In the genomic region with DNA sequence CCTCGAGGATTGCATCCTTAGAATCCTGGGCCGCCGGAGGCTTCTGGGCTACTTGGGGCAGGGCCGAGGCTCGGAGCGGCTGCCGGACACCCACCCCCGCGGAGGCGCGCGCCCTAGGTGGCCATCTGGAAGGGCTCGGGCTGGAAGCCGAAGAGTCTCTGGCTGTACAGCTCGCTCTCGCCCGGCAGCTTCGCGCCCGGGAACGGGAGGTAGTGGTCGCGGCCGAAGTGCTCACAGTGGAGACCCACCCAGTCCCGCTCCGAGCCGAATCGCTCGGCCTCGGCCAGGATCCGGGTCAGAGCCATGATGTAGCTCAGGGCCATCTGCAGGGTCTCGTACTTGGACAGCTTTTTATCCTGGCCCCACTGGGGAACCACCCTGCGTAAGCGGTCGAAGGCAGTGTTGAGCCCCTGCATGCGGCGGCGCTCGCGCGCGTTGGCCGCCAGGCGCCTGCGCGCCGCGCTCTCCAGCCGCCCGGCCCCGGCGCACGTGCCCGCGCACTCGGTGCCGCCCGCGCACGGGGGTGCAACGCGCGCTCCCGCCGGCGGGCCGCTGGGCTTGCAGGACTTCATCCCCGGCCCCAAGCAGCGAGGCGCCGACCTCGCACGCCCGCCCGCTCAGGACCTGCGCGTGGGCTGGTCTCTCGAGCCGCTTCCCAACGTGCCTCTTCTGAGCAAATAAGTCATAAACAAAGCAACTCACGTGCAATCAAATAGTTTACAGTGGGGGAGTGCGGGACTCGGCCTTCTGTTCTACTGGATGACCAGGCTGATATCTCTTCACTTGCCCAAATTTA, we compare ENCODE assay signal across 8 cellular contexts. TPM values are rescaled to one million over a fixed set of nuclear protein-coding genes. Genes with fewer than 3 reads are reported as not detected.
A peak's percentile ranks its signal among the peaks of the same experiment; 100 is the strongest.
DNase-seq lines count a peak whose midpoint lies in the region; ATAC-seq and TF ChIP-seq lines count a peak whose summit lies in the region.

No MANE protein-coding gene starts in this region.

- no peaks in the 10 kb centered on the region for H3K9me3 Mint-ChIP-seq in activated CD8-positive, alpha-beta T cell treated with anti-CD3 and anti-CD28 coated beads, Interleukin-2, amount 10 ng/mL, durations not matched to agents 7 days and 5 days (ENCODE audit: insufficient read depth)
- no peaks in the 10 kb centered on the region for H3K9me3 Mint-ChIP-seq in stimulated activated effector memory CD8-positive, alpha-beta T cell treated with anti-CD3 and anti-CD28 coated beads, Interleukin-12 subunit alpha, Interleukin-12 subunit beta, amount 100 ng/mL, for 72 hours

- peak; percentile 21; the same call in 1 of the 2 replicates for TF ChIP-seq CTCF in AG04450 (IDR thresholded peaks at IDR 0.05; ENCODE audit: low read depth, low read length)

- peaks cover 10% of the 10 kb centered on the region for H3K4me1 Mint-ChIP-seq in activated CD8-positive, alpha-beta T cell treated with anti-CD3 and anti-CD28 coated beads, Interleukin-2, amount 10 ng/mL, durations not matched to agents 7 days and 5 days (ENCODE audit: low read depth)
- H3K4me1 Mint-ChIP-seq in stimulated activated effector memory CD8-positive, alpha-beta T cell treated with anti-CD3 and anti-CD28 coated beads, Interleukin-12 subunit alpha, Interleukin-12 subunit beta, amount 100 ng/mL, for 72 hours: no peaks in the 10 kb centered on the region

- TF ChIP-seq POLR2A in erythroblast (IDR thresholded peaks at IDR 0.05; ENCODE audit: low read length): no peak

- no peak overlapping the region for H3K27ac Mint-ChIP-seq in activated CD8-positive, alpha-beta T cell treated with anti-CD3 and anti-CD28 coated beads, Interleukin-2, amount 10 ng/mL, durations not matched to agents 7 days and 5 days
- no peak overlapping the region for H3K27ac Mint-ChIP-seq in stimulated activated effector memory CD8-positive, alpha-beta T cell treated with anti-CD3 and anti-CD28 coated beads, Interleukin-12 subunit alpha, Interleukin-12 subunit beta, amount 100 ng/mL, for 72 hours

- POLR2A ChIA-PET in AG04450 (lab: Yijun Ruan, JAX): interaction anchor here (0.6 to 1.2 kb wide), 3 partner anchors 10 to 100 kb away, joined by 3 to 5 read pairs (median 4); a partner anchor contains a TSS
- POLR2A ChIA-PET in activated CD8-positive, alpha-beta T cell treated with anti-CD3 and anti-CD28 coated beads, Interleukin-2, amount 10 ng/mL, durations not matched to agents 7 days and 5 days (lab: Charles Lee): interaction anchor here (1.2 kb wide), 1 partner anchor 101 kb away, joined by 5 read pairs; a partner anchor contains a TSS

- DNase-seq in AG04450 (ENCODE audit: low read depth, low spot score) (no peak), NCI-H2107 treated with DMSO at 0.1 percent for 48 hours (lab: John Stamatoyannopoulos, UW; ENCODE audit: unreplicated experiment) (peak; percentile 6), erythroblast (lab: John Stamatoyannopoulos, UW) (peak; percentile 74 to 78), middle frontal gyrus (ENCODE audit: extremely low spot score, low spot score) (peak; percentile 42)
- DNase-seq in activated CD8-positive, alpha-beta T cell treated with anti-CD3 and anti-CD28 coated beads, Interleukin-2, amount 10 ng/mL, durations not matched to agents 7 days and 5 days: peak; percentile 44
- peak; percentile 23 to 65 for DNase-seq in stimulated activated effector memory CD8-positive, alpha-beta T cell treated with anti-CD3 and anti-CD28 coated beads, Interleukin-12 subunit alpha, Interleukin-12 subunit beta, amount 100 ng/mL, for 72 hours (ENCODE audit: low spot score in 2 of 2)

- CTCF ChIA-PET in AG04450 (lab: Charles Lee): interaction anchor here (0.6 to 3.1 kb wide), 10 partner anchors 19 to 138 kb away, joined by 3 to 21 read pairs (median 4); no protein-coding TSS in a partner anchor
- CTCF ChIA-PET in activated CD8-positive, alpha-beta T cell treated with anti-CD3 and anti-CD28 coated beads, Interleukin-2, amount 10 ng/mL, durations not matched to agents 7 days and 5 days (lab: Charles Lee): interaction anchor here (1.4 to 1.6 kb wide), 4 partner anchors 8 to 376 kb away, joined by 3 to 12 read pairs (median 6); no protein-coding TSS in a partner anchor

- H3K9me3 ChIP-seq in AG04450 (ENCODE audit: control insufficient read depth, insufficient read depth, low read length): no peaks in the 10 kb centered on the region

- H3K4me3 ChIP-seq in AG04450 (ENCODE audit: low read depth, low read length): peak overlapping the region; percentile 79

- peaks cover 11% of the 10 kb centered on the region for H3K27me3 ChIP-seq in AG04450 (ENCODE audit: control insufficient read depth, insufficient read depth, low read length)

- peaks cover 37% of the 10 kb centered on the region for H3K27me3 Mint-ChIP-seq in activated CD8-positive, alpha-beta T cell treated with anti-CD3 and anti-CD28 coated beads, Interleukin-2, amount 10 ng/mL, durations not matched to agents 7 days and 5 days (ENCODE audit: low read depth)

- H3K4me3 Mint-ChIP-seq in activated CD8-positive, alpha-beta T cell treated with anti-CD3 and anti-CD28 coated beads, Interleukin-2, amount 10 ng/mL, durations not matched to agents 7 days and 5 days: peak overlapping the region; percentile 66
- peak overlapping the region; percentile 54 for H3K4me3 Mint-ChIP-seq in stimulated activated effector memory CD8-positive, alpha-beta T cell treated with anti-CD3 and anti-CD28 coated beads, Interleukin-12 subunit alpha, Interleukin-12 subunit beta, amount 100 ng/mL, for 72 hours

- ATAC-seq in GM18511 (IDR thresholded peaks at IDR 0.05; ENCODE audit: unreplicated experiment) (peak; percentile 97), HG03025 (IDR thresholded peaks at IDR 0.05; ENCODE audit: low FRiP score, unreplicated experiment) (peak; percentile 89)
- peak; percentile 91 for ATAC-seq in activated CD8-positive, alpha-beta T cell treated with anti-CD3 and anti-CD28 coated beads, Interleukin-2, amount 10 ng/mL, durations not matched to agents 7 days and 5 days
- peak; percentile 88 for ATAC-seq in stimulated activated effector memory CD8-positive, alpha-beta T cell treated with anti-CD3 and anti-CD28 coated beads, Interleukin-12 subunit alpha, Interleukin-12 subunit beta, amount 100 ng/mL, for 72 hours

- H3K36me3 Mint-ChIP-seq in activated CD8-positive, alpha-beta T cell treated with anti-CD3 and anti-CD28 coated beads, Interleukin-2, amount 10 ng/mL, durations not matched to agents 7 days and 5 days (ENCODE audit: low read depth): no peaks in the 10 kb centered on the region
- no peaks in the 10 kb centered on the region for H3K36me3 Mint-ChIP-seq in stimulated activated effector memory CD8-positive, alpha-beta T cell treated with anti-CD3 and anti-CD28 coated beads, Interleukin-12 subunit alpha, Interleukin-12 subunit beta, amount 100 ng/mL, for 72 hours

- H3K27ac ChIP-seq in AG04450 (ENCODE audit: low read depth, low read length): peak overlapping the region; percentile 88

RNA-seq across cellular contexts. Expression of a gene that starts 0.6 kb away (rescaled TPM):
- 0.06 TPM in 1 of 2 replicates, not detected in the other for polyA plus RNA-seq in AG04450 (2011; rRNA removed)
- polyA minus RNA-seq in AG04450 (2011; rRNA and poly(A)+ RNA removed): not detected in 2 replicates
- total RNA-seq in activated CD8-positive, alpha-beta T cell treated with anti-CD3 and anti-CD28 coated beads, Interleukin-2, amount 10 ng/mL, durations not matched to agents 7 days and 5 days: not detected
